ENCODE assay signal across 8 cellular contexts in genomic region chr22:37021710-37022482, GRCh38. TPM values are rescaled to one million over a fixed set of nuclear protein-coding genes. Genes with fewer than 3 reads are reported as not detected.
DNase-seq lines count a peak whose midpoint lies in the region; ATAC-seq and TF ChIP-seq lines count a peak whose summit lies in the region.

No MANE protein-coding gene starts in this region.

- no peak overlapping the region for H3K27ac Mint-ChIP-seq in chondrocyte (ENCODE audit: unreplicated experiment)
- H3K27ac Mint-ChIP-seq in stimulated activated naive CD8-positive, alpha-beta T cell treated with anti-CD3 and anti-CD28 coated beads, Interleukin-15, Interleukin-2, amounts not matched to agents 100 ng/mL and 50 ng/mL, for 24 hours, result no peak overlapping the region

- H3K36me3 Mint-ChIP-seq in chondrocyte (ENCODE audit: low read depth), result peaks cover 8% of the 10 kb centered on the region
- no peaks in the 10 kb centered on the region for H3K36me3 Mint-ChIP-seq in stimulated activated naive CD8-positive, alpha-beta T cell treated with anti-CD3 and anti-CD28 coated beads, Interleukin-15, Interleukin-2, amounts not matched to agents 100 ng/mL and 50 ng/mL, for 24 hours (ENCODE audit: low read depth)

- TF ChIP-seq CTCF in AG09319 (IDR thresholded peaks at IDR 0.05; ENCODE audit: low read depth, low read length) (peak; percentile 71), chondrocyte (IDR thresholded peaks at IDR 0.05) (peak; percentile 82)

- H3K4me1 Mint-ChIP-seq in chondrocyte (ENCODE audit: low read depth), result peaks cover 24% of the 10 kb centered on the region
- H3K4me1 Mint-ChIP-seq in stimulated activated naive CD8-positive, alpha-beta T cell treated with anti-CD3 and anti-CD28 coated beads, Interleukin-15, Interleukin-2, amounts not matched to agents 100 ng/mL and 50 ng/mL, for 24 hours (ENCODE audit: low read depth), result peaks cover 9% of the 10 kb centered on the region

- DNase-seq in AG09319 (ENCODE audit: extremely low read depth, low read depth) (no peak), HEK293T (ENCODE audit: extremely low spot score) (peak; percentile 59), chondrocyte (ENCODE audit: low spot score) (no peak), midbrain (lab: John Stamatoyannopoulos, UW) (peak; percentile 48)

- POLR2A ChIA-PET in HEK293T (lab: Yijun Ruan, JAX), result no interaction called here

- no peaks in the 10 kb centered on the region for H3K27me3 Mint-ChIP-seq in chondrocyte (ENCODE audit: low read depth)
- peaks cover 4% of the 10 kb centered on the region for H3K27me3 Mint-ChIP-seq in stimulated activated naive CD8-positive, alpha-beta T cell treated with anti-CD3 and anti-CD28 coated beads, Interleukin-15, Interleukin-2, amounts not matched to agents 100 ng/mL and 50 ng/mL, for 24 hours

- CTCF ChIA-PET in HEK293T (lab: Yijun Ruan, JAX), result interaction anchor here (0.7 to 1.5 kb wide), 3 partner anchors 11 to 23 kb away, joined by 3 to 10 read pairs (median 3); no protein-coding TSS in a partner anchor

- peak overlapping the region; percentile 27 for H3K4me3 Mint-ChIP-seq in chondrocyte (ENCODE audit: unreplicated experiment)
- H3K4me3 Mint-ChIP-seq in stimulated activated naive CD8-positive, alpha-beta T cell treated with anti-CD3 and anti-CD28 coated beads, Interleukin-15, Interleukin-2, amounts not matched to agents 100 ng/mL and 50 ng/mL, for 24 hours, result peak overlapping the region; percentile 20

- no peaks in the 10 kb centered on the region for H3K9me3 Mint-ChIP-seq in chondrocyte (ENCODE audit: low read depth)
- H3K9me3 Mint-ChIP-seq in stimulated activated naive CD8-positive, alpha-beta T cell treated with anti-CD3 and anti-CD28 coated beads, Interleukin-15, Interleukin-2, amounts not matched to agents 100 ng/mL and 50 ng/mL, for 24 hours, result no peaks in the 10 kb centered on the region

- peak; percentile 35 to 49 for ATAC-seq in activated CD4-positive, CD25-positive, alpha-beta regulatory T cell treated with anti-CD3 and anti-CD28 coated beads, Interleukin-2, amount 50 U/mL, for 24 hours
- no peak for ATAC-seq in GM19397 (IDR thresholded peaks at IDR 0.05; ENCODE audit: unreplicated experiment)
- ATAC-seq in GM18858 (IDR thresholded peaks at IDR 0.05; ENCODE audit: unreplicated experiment), result no peak

TF ChIP-seq in HEK293T, 16 proteins besides CTCF, POLR2A, EP300 and RAD21:
- TF ChIP-seq ARNT (IDR thresholded peaks at IDR 0.05) (no peak), FOXK2 (IDR thresholded peaks at IDR 0.05) (no peak), TARDBP (IDR thresholded peaks at IDR 0.05) (no peak), SUZ12 (IDR thresholded peaks at IDR 0.05) (no peak), CTBP1 (IDR thresholded peaks at IDR 0.05; ENCODE audit: borderline replicate concordance) (no peak), L3MBTL2 (conservative IDR thresholded peaks at IDR 0.05) (no peak), LEF1 (IDR thresholded peaks at IDR 0.05; ENCODE audit: borderline replicate concordance) (no peak), FOXM1 (IDR thresholded peaks at IDR 0.05; ENCODE audit: borderline replicate concordance) (no peak), ZNF384 (IDR thresholded peaks at IDR 0.05) (no peak), FOXA1 (IDR thresholded peaks at IDR 0.05) (no peak), NFRKB (IDR thresholded peaks at IDR 0.05) (no peak), HDGF (IDR thresholded peaks at IDR 0.05; ENCODE audit: borderline replicate concordance) (no peak), SP1 (IDR thresholded peaks at IDR 0.05) (no peak), ELF4 (IDR thresholded peaks at IDR 0.05) (no peak)
- TF ChIP-seq, protein P1, sequence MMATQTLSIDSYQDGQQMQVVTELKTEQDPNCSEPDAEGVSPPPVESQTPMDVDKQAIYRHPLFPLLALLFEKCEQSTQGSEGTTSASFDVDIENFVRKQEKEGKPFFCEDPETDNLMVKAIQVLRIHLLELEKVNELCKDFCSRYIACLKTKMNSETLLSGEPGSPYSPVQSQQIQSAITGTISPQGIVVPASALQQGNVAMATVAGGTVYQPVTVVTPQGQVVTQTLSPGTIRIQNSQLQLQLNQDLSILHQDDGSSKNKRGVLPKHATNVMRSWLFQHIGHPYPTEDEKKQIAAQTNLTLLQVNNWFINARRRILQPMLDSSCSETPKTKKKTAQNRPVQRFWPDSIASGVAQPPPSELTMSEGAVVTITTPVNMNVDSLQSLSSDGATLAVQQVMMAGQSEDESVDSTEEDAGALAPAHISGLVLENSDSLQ (IDR thresholded peaks at IDR 0.05), result no peak
TF ChIP-seq in HEK293T: peak in this region for 0.

RNA-seq across cellular contexts. Expression of gene MPST, which starts 2.4 kb away (rescaled TPM):
- 51.0 to 71.4 TPM (median 68.9 TPM) in 3 replicates for total RNA-seq in chondrocyte

RNA-seq across cellular contexts. Expression of gene TST, which starts 2.6 kb away (rescaled TPM):
- 17.8 to 25.3 TPM (median 24.9 TPM) in 3 replicates for total RNA-seq in chondrocyte

RNA-seq across cellular contexts. Expression of gene KCTD17, which starts 29.6 kb away (rescaled TPM):
- total RNA-seq in chondrocyte, result 26.7 to 33.0 TPM (median 28.9 TPM) in 3 replicates

Comparison
In these comparisons a context has a peak if more than half of its experiments do, and no peak if none do; other contexts are left out.
1. DNase-seq: peak in HEK293T (single experiment) and midbrain (single experiment); none in AG09319 (single experiment) and chondrocyte (single experiment).
2. ATAC-seq: peak in activated CD4-positive, CD25-positive, alpha-beta regulatory T cell treated with anti-CD3 and anti-CD28 coated beads, Interleukin-2, amount 50 U/mL, for 24 hours (2 of 2); none in GM19397 (single experiment) and GM18858 (single experiment).